Comparison of ENCODE assay signal across 15 cellular contexts in the genomic region with DNA sequence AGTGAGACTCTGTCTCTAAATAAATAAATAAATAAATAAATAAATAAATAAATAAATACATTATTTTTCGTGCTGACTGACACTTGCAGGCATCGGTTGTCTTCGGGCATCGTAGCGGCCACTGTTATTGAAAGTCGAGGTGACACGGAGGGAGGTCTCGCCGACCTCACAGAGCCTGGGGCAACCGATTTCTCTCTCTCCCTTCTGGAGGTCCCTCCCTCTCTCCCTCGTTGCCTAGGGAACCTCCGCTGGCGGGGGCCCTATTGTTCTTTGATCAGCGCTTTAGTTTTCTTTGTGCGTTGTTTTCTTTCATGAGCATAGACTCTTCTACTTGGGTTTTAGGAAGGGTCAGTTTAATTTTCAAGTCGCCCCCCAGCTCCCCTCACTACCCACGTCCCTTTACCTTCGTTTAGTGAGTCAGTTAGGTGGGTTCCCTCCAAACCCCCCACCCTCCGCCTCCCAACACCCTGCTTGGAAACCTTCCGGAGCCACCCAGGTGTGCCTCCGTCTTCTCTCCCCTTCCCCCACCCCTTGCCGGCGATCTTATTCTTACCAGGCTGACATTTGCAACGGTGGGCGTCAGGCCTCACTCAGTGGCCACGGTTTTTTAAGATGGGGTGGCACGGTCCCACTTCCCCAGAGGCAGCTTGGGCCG.
DNase-seq lines count a peak whose midpoint lies in the region; TF ChIP-seq lines count a peak whose summit lies in the region.
"Had no signal": no experiment of that assay in that cellular context is flagged by ENCODE, and none has a peak within 500 bp of the region (broad histone marks: within the 10 kb centered on the region; RNA-seq: fewer than 3 reads in every experiment).

No MANE protein-coding gene starts in this region.

- H3K36me3 ChIP-seq in GM23248 (ENCODE audit: low read depth) (no peaks in the 10 kb centered on the region), neural progenitor cell (no peaks in the 10 kb centered on the region)
- H3K36me3 ChIP-seq: MG63, SJSA1 had no signal

- no peaks in the 10 kb centered on the region for H4K20me1 ChIP-seq in GM23248 (ENCODE audit: insufficient read depth)
- H4K20me1 ChIP-seq in neural progenitor cell (ENCODE audit: low read depth): no peaks in the 10 kb centered on the region

- POLR2A ChIA-PET in activated CD4-positive, alpha-beta T cell treated with anti-CD3 and anti-CD28 coated beads, Interleukin-2, amount 10 ng/mL, durations not matched to agents 7 days and 5 days (lab: Charles Lee): no interaction called here

- H3K9me2 ChIP-seq in GM23248 (ENCODE audit: insufficient read depth): no peaks in the 10 kb centered on the region

- H3K4me2 ChIP-seq in GM23248 (ENCODE audit: unreplicated experiment) (peak overlapping the region; percentile 92), neural progenitor cell (peak overlapping the region; percentile 69)

- H3K36me3 Mint-ChIP-seq in neural progenitor cell (no peaks in the 10 kb centered on the region), osteocyte (ENCODE audit: unreplicated experiment) (no peaks in the 10 kb centered on the region)
- H3K36me3 Mint-ChIP-seq in activated CD4-positive, alpha-beta T cell treated with anti-CD3 and anti-CD28 coated beads, Interleukin-2, amount 10 ng/mL, durations not matched to agents 7 days and 5 days (ENCODE audit: low read depth): no peaks in the 10 kb centered on the region

- H3F3A ChIP-seq in GM23248 (ENCODE audit: insufficient read depth): no peaks in the 10 kb centered on the region
- no peaks in the 10 kb centered on the region for H3F3A ChIP-seq in neural progenitor cell (ENCODE audit: low read depth)

- CTCF ChIA-PET in activated CD4-positive, alpha-beta T cell treated with anti-CD3 and anti-CD28 coated beads, Interleukin-2, amount 10 ng/mL, durations not matched to agents 7 days and 5 days (lab: Charles Lee): no interaction called here

- H3K4me1 ChIP-seq in GM23248 (ENCODE audit: insufficient read depth) (peaks cover 14% of the 10 kb centered on the region), neural progenitor cell (no peaks in the 10 kb centered on the region)
- H3K4me1 ChIP-seq: SJSA1 had no signal

- peak overlapping the region; percentile 89 for H2AFZ ChIP-seq in GM23248
- H2AFZ ChIP-seq in neural progenitor cell (replicated peaks): peak overlapping the region; percentile 57

- 5% methylated on average over 21 to 28 of the region's 28 CpGs for WGBS in GM23248 (ENCODE audit: low coverage in 1 of 2, low lambda C conversion rate in 2 of 2, missing lambda C conversion rate in 2 of 2), 2 experiments

- no peak overlapping the region for H3K4me3 Mint-ChIP-seq in neural progenitor cell
- no peak overlapping the region for H3K4me3 Mint-ChIP-seq in osteocyte (ENCODE audit: unreplicated experiment)
- H3K4me3 Mint-ChIP-seq in activated CD4-positive, alpha-beta T cell treated with anti-CD3 and anti-CD28 coated beads, Interleukin-2, amount 10 ng/mL, durations not matched to agents 7 days and 5 days: no peak overlapping the region
- H3K4me3 Mint-ChIP-seq: activated CD8-positive, alpha-beta T cell treated with anti-CD3 and anti-CD28 coated beads for 36 hours had no signal

- H3K4me1 Mint-ChIP-seq in neural progenitor cell (no peaks in the 10 kb centered on the region), osteocyte (ENCODE audit: unreplicated experiment) (no peaks in the 10 kb centered on the region)
- H3K4me1 Mint-ChIP-seq in activated CD4-positive, alpha-beta T cell treated with anti-CD3 and anti-CD28 coated beads, Interleukin-2, amount 10 ng/mL, durations not matched to agents 7 days and 5 days: no peaks in the 10 kb centered on the region

- H3K79me2 ChIP-seq in GM23248 (ENCODE audit: insufficient read depth) (no peaks in the 10 kb centered on the region), neural progenitor cell (ENCODE audit: low read depth) (no peaks in the 10 kb centered on the region)

- TF ChIP-seq CTCF in LNCaP clone FGC (IDR thresholded peaks at IDR 0.05; ENCODE audit: control insufficient read depth, extremely low read depth, insufficient read depth): no peak
- peak; percentile 20 for TF ChIP-seq CTCF in neural progenitor cell (IDR thresholded peaks at IDR 0.05)
- no peak for TF ChIP-seq CTCF in osteocyte (IDR thresholded peaks at IDR 0.05)

- no peak overlapping the region for H3K27ac Mint-ChIP-seq in neural progenitor cell
- H3K27ac Mint-ChIP-seq in osteocyte (ENCODE audit: unreplicated experiment): no peak overlapping the region
- no peak overlapping the region for H3K27ac Mint-ChIP-seq in activated CD4-positive, alpha-beta T cell treated with anti-CD3 and anti-CD28 coated beads, Interleukin-2, amount 10 ng/mL, durations not matched to agents 7 days and 5 days
- H3K27ac Mint-ChIP-seq: activated CD8-positive, alpha-beta T cell treated with anti-CD3 and anti-CD28 coated beads for 36 hours had no signal

- H3K9ac ChIP-seq in GM23248 (peak overlapping the region; percentile 69), neural progenitor cell (no peak overlapping the region)

- H3K9me3 ChIP-seq in GM23248 (ENCODE audit: low read depth) (no peaks in the 10 kb centered on the region), neural progenitor cell (ENCODE audit: low read depth) (no peaks in the 10 kb centered on the region)
- H3K9me3 ChIP-seq: MG63, SJSA1 had no signal

- in situ Hi-C loops in GM23248 (cut with MboI): no loop called here

- H3K9me3 Mint-ChIP-seq in neural progenitor cell (peaks cover 67% of the 10 kb centered on the region), osteocyte (ENCODE audit: unreplicated experiment) (peaks cover 42% of the 10 kb centered on the region)
- peaks cover 38% of the 10 kb centered on the region for H3K9me3 Mint-ChIP-seq in activated CD4-positive, alpha-beta T cell treated with anti-CD3 and anti-CD28 coated beads, Interleukin-2, amount 10 ng/mL, durations not matched to agents 7 days and 5 days

- H3K27me3 Mint-ChIP-seq in neural progenitor cell (ENCODE audit: insufficient read depth, low read depth): peaks cover 5% of the 10 kb centered on the region
- H3K27me3 Mint-ChIP-seq in osteocyte (ENCODE audit: unreplicated experiment): no peaks in the 10 kb centered on the region
- H3K27me3 Mint-ChIP-seq in activated CD4-positive, alpha-beta T cell treated with anti-CD3 and anti-CD28 coated beads, Interleukin-2, amount 10 ng/mL, durations not matched to agents 7 days and 5 days: peaks cover 2% of the 10 kb centered on the region

- peak overlapping the region; percentile 63 for H3K27ac ChIP-seq in GM23248
- H3K27ac ChIP-seq in neural progenitor cell: no peak overlapping the region
- H3K27ac ChIP-seq: C4-2B, dorsolateral prefrontal cortex, HL-60, SJSA1 had no signal

- H3K4me3 ChIP-seq in GM23248 (peak overlapping the region; percentile 73), LNCaP clone FGC (ENCODE audit: low read depth, low read length) (no peak overlapping the region), neural progenitor cell (peak overlapping the region; percentile 38)
- H3K4me3 ChIP-seq: MG63, SJSA1 had no signal

- peak; percentile 53 for DNase-seq in GM23248
- peak; percentile 0 for DNase-seq in LNCaP clone FGC (ENCODE audit: low read depth)
- DNase-seq in dermis blood vessel endothelial cell: peak; percentile 5
- peak; percentile 69 for DNase-seq in neural progenitor cell (ENCODE audit: low spot score)
- DNase-seq in NCI-H187 treated with DMSO at 0.1 percent for 48 hours (lab: John Stamatoyannopoulos, UW): no peak
- no peak for DNase-seq in osteocyte (ENCODE audit: extremely low spot score, unreplicated experiment)
- no peak for DNase-seq in DMS 273 treated with DMSO at 0.1 percent for 48 hours (lab: John Stamatoyannopoulos, UW)
- DNase-seq in activated CD4-positive, alpha-beta T cell treated with anti-CD3 and anti-CD28 coated beads, Interleukin-2, amount 10 ng/mL, durations not matched to agents 7 days and 5 days: no peak
- DNase-seq: activated CD8-positive, alpha-beta T cell treated with anti-CD3 and anti-CD28 coated beads for 36 hours; dorsolateral prefrontal cortex; MG63; NCI-H2171 had no signal

- H3K27me3 ChIP-seq in GM23248 (replicated peaks; ENCODE audit: insufficient read depth) (no peaks in the 10 kb centered on the region), neural progenitor cell (no peaks in the 10 kb centered on the region)
- H3K27me3 ChIP-seq: MG63, SJSA1 had no signal

Comparison
In these comparisons a context has a peak if more than half of its experiments do, and no peak if none do; other contexts are left out.
1. DNase-seq: peak in GM23248 (single experiment), LNCaP clone FGC (single experiment), dermis blood vessel endothelial cell (single experiment) and neural progenitor cell (single experiment); none in NCI-H187 treated with DMSO at 0.1 percent for 48 hours (single experiment), osteocyte (single experiment), DMS 273 treated with DMSO at 0.1 percent for 48 hours (single experiment) and activated CD4-positive, alpha-beta T cell treated with anti-CD3 and anti-CD28 coated beads, Interleukin-2, amount 10 ng/mL, durations not matched to agents 7 days and 5 days (single experiment).